In genomic region chr17:45643591-45643990, GRCh38 we compare ENCODE assay signal across 2 cellular contexts.
"Had no signal": no experiment of that assay in that cellular context is flagged by ENCODE, and none has a peak within 500 bp of the region (broad histone marks: within the 10 kb centered on the region; RNA-seq: fewer than 3 reads in every experiment).

No MANE protein-coding gene starts in this region.

- DNase-seq: GDM1, GF-D8 had no signal
